In genomic region chr11:78782725-78783124, GRCh38 we compare ENCODE assay signal across 27 cellular contexts.
"Had no signal": no experiment of that assay in that cellular context is flagged by ENCODE, and none has a peak within 500 bp of the region (broad histone marks: within the 10 kb centered on the region; RNA-seq: fewer than 3 reads in every experiment).

No MANE protein-coding gene starts in this region.

- FAIRE-seq: bronchial epithelial cell, RCC 7860 had no signal

- H3K4me1 ChIP-seq: body of pancreas had no signal

- H3K27me3 ChIP-seq: body of pancreas, MG63 had no signal

- H3K27ac ChIP-seq: body of pancreas, WERI-Rb-1 had no signal

- H3K9me3 ChIP-seq: body of pancreas, MG63 had no signal

- H3K36me3 ChIP-seq: MG63, WERI-Rb-1 had no signal

- ATAC-seq: activated CD4-positive, alpha-beta T cell treated with anti-CD3 and anti-CD28 coated beads for 36 hours; activated T-cell treated with anti-CD3 and anti-CD28 coated beads, Interleukin-2, amount 50 U/mL, for 72 hours; body of pancreas had no signal

- H3K4me3 ChIP-seq: body of pancreas, MG63 had no signal

- DNase-seq: activated CD4-positive, alpha-beta memory T cell treated with anti-CD3 and anti-CD28 coated beads, Interleukin-2, amount 10 ng/mL, durations not matched to agents 7 days and 5 days; activated CD4-positive, alpha-beta T cell treated with anti-CD3 and anti-CD28 coated beads for 36 hours; activated CD4-positive, alpha-beta T cell treated with anti-CD3 and anti-CD28 coated beads, Interleukin-2, amount 50 U/mL, for 1 hour; activated CD8-positive, alpha-beta memory T cell treated with anti-CD3 and anti-CD28 coated beads, Interleukin-2, amount 50 U/mL, for 4 hours; activated gamma-delta T cell treated with Interleukin-2 at 50 U/mL for 16 hours; activated naive CD4-positive, alpha-beta T cell treated with anti-CD3 and anti-CD28 coated beads, Interleukin-2, amount 50 U/mL, for 16 hours; activated naive CD8-positive, alpha-beta T cell treated with anti-CD3 and anti-CD28 coated beads, Interleukin-2, amount 10 ng/mL, durations not matched to agents 7 days and 5 days; activated T-cell treated with anti-CD3 and anti-CD28 coated beads, Interleukin-2, amount 50 U/mL, for 72 hours; body of pancreas; MG63; MV-4-11; NCI-H1092 treated with DMSO at 0.1 percent for 48 hours; NCI-H1417 treated with DMSO at 0.1 percent for 48 hours; NCI-H1694; NCI-H2029; NCI-H2107; NCI-H2171 treated with DMSO at 0.1 percent for 48 hours; NCI-H345; NCI-H510A; NCI-H69; NK-92 treated with Interleukin-12 subunit alpha and Interleukin-12 subunit beta, amount 100 ng/mL, for 24 hours; OCI-M1; SHP77; T-helper 1 cell; WERI-Rb-1 had no signal
